8 cellular contexts compared by ENCODE assay signal in the genomic region with DNA sequence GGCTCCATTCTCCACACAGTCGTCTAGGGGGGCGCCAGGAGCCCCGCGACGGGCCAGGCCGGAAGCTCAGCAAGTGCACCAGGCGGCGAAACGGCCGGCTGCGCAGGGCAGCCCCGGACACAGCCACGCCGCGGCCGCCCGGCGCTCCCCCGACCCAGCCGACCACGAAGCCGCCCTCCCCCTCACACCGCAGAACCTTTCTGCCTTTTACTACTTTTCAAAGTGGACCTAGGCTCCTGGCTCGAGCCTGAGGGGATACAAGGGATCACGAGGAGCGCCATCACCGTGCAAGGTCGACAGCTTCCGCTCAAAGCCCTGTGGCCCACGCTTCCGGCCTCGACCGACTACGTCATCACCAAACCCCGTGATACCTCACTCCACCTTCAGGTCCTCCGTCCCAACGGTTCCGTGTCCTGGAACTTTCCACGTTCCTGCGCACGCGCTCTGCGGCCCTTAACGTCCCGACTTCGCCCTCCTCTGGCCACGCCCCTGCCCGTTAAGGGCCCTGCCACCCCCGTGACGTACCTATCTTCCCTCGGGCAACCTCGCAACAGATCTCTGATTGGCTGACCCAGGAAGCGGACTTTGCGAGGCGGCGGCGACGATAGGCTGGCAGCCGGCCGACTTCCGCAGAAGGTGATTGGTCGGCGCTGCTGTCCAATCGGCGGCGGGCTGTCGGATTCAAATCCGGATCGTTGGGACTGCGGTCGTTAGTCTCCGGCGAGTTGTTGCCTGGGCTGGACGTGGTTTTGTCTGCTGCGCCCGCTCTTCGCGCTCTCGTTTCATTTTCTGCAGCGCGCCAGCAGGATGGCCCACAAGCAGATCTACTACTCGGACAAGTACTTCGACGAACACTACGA. TPM values are rescaled to one million over a fixed set of nuclear protein-coding genes. Genes with fewer than 3 reads are reported as not detected.
DNase-seq lines count a peak whose midpoint lies in the region; ATAC-seq and TF ChIP-seq lines count a peak whose summit lies in the region.

Gene CKS2, plus strand, starts transcription at position 710 of the 860 bp plus-strand sequence. Its CDS starts 98 bp downstream, at position 808.

- H3K9me3 ChIP-seq in suprapubic skin, result no peaks in the 10 kb centered on the region

- H3K27ac ChIP-seq in suprapubic skin, result peak within 1 kb of the TSS; percentile 99

- peak; percentile 92 for ATAC-seq in HG02610 (IDR thresholded peaks at IDR 0.05; ENCODE audit: unreplicated experiment)
- peak; percentile 91 to 93 for ATAC-seq in activated naive CD4-positive, alpha-beta T cell treated with anti-CD3 and anti-CD28 coated beads, Interleukin-2, amount 50 U/mL, for 72 hours

- TF ChIP-seq CTCF in suprapubic skin (IDR thresholded peaks at IDR 0.05), result no peak

- 1% methylated on average over 31 of the region's 85 CpGs for WGBS in suprapubic skin

- H3K27ac Mint-ChIP-seq in activated naive CD4-positive, alpha-beta T cell treated with anti-CD3 and anti-CD28 coated beads, Interleukin-2, amount 50 U/mL, for 72 hours, result peak within 1 kb of the TSS; percentile 99

- TF ChIP-seq EP300 in suprapubic skin (IDR thresholded peaks at IDR 0.05), result no peak

- H3K4me3 ChIP-seq in GM08714 (ENCODE audit: low read length), result peak within 1 kb of the TSS; percentile 97
- peak within 1 kb of the TSS; percentile 83 for H3K4me3 ChIP-seq in suprapubic skin

- H3K27me3 ChIP-seq in suprapubic skin, result no peaks in the 10 kb centered on the region

- TF ChIP-seq POLR2A in suprapubic skin (IDR thresholded peaks at IDR 0.05), result peak; percentile 88 to 98

- H3K9me3 Mint-ChIP-seq in activated naive CD4-positive, alpha-beta T cell treated with anti-CD3 and anti-CD28 coated beads, Interleukin-2, amount 50 U/mL, for 72 hours, result no peaks in the 10 kb centered on the region

- peak; percentile 100 for DNase-seq in NCI-H1092 treated with DMSO at 0.1 percent for 48 hours (lab: John Stamatoyannopoulos, UW)
- DNase-seq in SKM-1 (lab: John Stamatoyannopoulos, UW; ENCODE audit: unreplicated experiment), result peak; percentile 93
- DNase-seq in activated naive CD4-positive, alpha-beta T cell treated with anti-CD3 and anti-CD28 coated beads, Interleukin-2, amount 50 U/mL, for 72 hours (ENCODE audit: low spot score in 2 of 2), result peak; percentile 99 to 100
- peak; percentile 100 for DNase-seq in globus pallidus (ENCODE audit: low spot score)
- peak; percentile 94 to 100 (median 99) for DNase-seq in nucleus accumbens (lab: John Stamatoyannopoulos, UW)
- DNase-seq in suprapubic skin (ENCODE audit: low spot score in 2 of 2), result peak; percentile 100

- H3K36me3 Mint-ChIP-seq in activated naive CD4-positive, alpha-beta T cell treated with anti-CD3 and anti-CD28 coated beads, Interleukin-2, amount 50 U/mL, for 72 hours, result peaks cover 21 to 40% of the 10 kb centered on the region in 2 donors

- no peaks in the 10 kb centered on the region for H3K36me3 ChIP-seq in suprapubic skin

- H3K4me1 ChIP-seq in suprapubic skin, result peaks cover 32% of the 10 kb centered on the region

RNA-seq across cellular contexts. Expression of gene CKS2, which starts in this region (rescaled TPM):
- 100 to 1,000 TPM; 202 to 384 TPM for total RNA-seq in activated naive CD4-positive, alpha-beta T cell treated with anti-CD3 and anti-CD28 coated beads, Interleukin-2, amount 50 U/mL, for 72 hours
- 10 to 100 TPM in 3 of 4 donors, 1 to 10 TPM in 1; 8.6 to 35.4 (median 26.8) TPM for total RNA-seq in suprapubic skin

Comparison
In these comparisons a context has a peak if more than half of its experiments do, and no peak if none do; other contexts are left out.
1. Peak in every context shown above with its lines: DNase-seq, ATAC-seq, H3K4me3 ChIP-seq and H3K27ac ChIP-seq.
2. RNA of gene CKS2 (total RNA-seq): 202 to 384 TPM in activated naive CD4-positive, alpha-beta T cell treated with anti-CD3 and anti-CD28 coated beads, Interleukin-2, amount 50 U/mL, for 72 hours; 8.6 to 35.4 TPM in suprapubic skin; every median in the first group is over 4 times any median in the second.